16 cellular contexts compared by ENCODE assay signal in the genomic region with DNA sequence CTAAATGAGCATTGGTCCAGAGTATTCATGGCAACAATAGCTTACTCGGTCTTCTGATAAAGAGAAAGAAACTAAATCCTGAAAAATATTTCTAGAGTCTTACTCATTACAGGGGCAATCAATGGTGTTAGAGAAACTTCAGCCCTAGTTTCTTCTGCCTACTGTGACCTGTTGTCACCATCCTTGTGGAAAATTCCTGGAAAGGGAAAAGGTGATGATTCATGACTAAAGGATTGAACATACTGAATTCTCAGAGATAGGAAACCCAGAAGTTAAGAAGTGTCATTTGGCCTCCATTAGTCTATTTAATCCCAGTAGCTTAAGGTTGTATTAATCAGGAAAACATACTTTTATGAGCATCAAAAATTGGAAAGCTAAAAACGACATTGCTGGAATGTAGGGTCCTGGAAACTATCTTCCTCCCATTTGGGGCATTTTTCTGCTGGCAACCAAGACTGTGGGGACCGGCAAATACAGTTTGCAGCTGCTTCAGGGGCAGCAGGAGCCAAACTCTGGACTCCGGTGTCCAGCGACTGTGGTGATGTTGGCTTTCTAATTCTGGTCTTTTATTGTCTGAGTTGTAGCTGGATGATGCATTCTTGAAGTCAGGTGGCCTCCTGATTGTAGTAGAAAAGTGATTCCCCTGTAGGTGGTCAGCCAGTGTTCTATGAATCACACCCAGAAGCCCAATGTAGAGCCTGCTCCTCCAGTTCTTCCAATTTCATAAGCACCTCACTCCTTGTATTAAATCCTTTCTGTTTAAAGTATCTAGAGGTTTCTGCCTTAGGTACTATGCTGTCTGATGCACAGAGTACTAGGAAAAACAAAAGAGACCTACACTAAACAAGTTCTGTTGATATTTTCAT.
DNase-seq lines count a peak whose midpoint lies in the region; ATAC-seq and TF ChIP-seq lines count a peak whose summit lies in the region.
"Had no signal": no experiment of that assay in that cellular context is flagged by ENCODE, and none has a peak within 500 bp of the region (broad histone marks: within the 10 kb centered on the region; RNA-seq: fewer than 3 reads in every experiment).

No MANE protein-coding gene starts in this region.

- H3K27ac Mint-ChIP-seq in MCF 10A (ENCODE audit: low read depth, unreplicated experiment) (no peak overlapping the region), glutamatergic neuron (ENCODE audit: unreplicated experiment) (no peak overlapping the region)
- H3K27ac Mint-ChIP-seq: B cell had no signal

- no peak overlapping the region for H3K4me3 ChIP-seq in mammary epithelial cell (replicated peaks in 1 of 3; ENCODE audit: insufficient read depth in 1 of 3, low read depth in 2 of 3, low read length in 3 of 3)
- no peak overlapping the region for H3K4me3 ChIP-seq in epithelial cell of esophagus (ENCODE audit: low read length)
- H3K4me3 ChIP-seq in mesendoderm (ENCODE audit: low read length), result no peak overlapping the region
- H3K4me3 ChIP-seq in lower leg skin (ENCODE audit: low read depth, poor library complexity, severe bottlenecking), result no peak overlapping the region
- H3K4me3 ChIP-seq: GM12878, HAP-1 had no signal

- H3K18ac ChIP-seq in mesendoderm (ENCODE audit: low read length), result no peak overlapping the region

- no peak overlapping the region for H3K23ac ChIP-seq in mesendoderm (ENCODE audit: low read length)

- H3K4me2 ChIP-seq in mammary epithelial cell (ENCODE audit: insufficient read depth, low read depth, low read length) (no peak overlapping the region), mesendoderm (ENCODE audit: low read length) (no peak overlapping the region)

- dilution Hi-C loops in mammary epithelial cell (cut with HindIII; ENCODE audit: low sequenced_read_pairs), result no loop called here

- TF ChIP-seq POLR2A in lower leg skin (IDR thresholded peaks at IDR 0.05), result no peak

- TF ChIP-seq CTCF in mammary epithelial cell (conservative IDR thresholded peaks at IDR 0.05 in 1 of 2, IDR thresholded peaks at IDR 0.05 in 1 of 2; ENCODE audit: extremely low read depth in 1 of 2, insufficient read depth in 1 of 2, low read depth in 1 of 2, low read length in 2 of 2), result no peak
- TF ChIP-seq CTCF in MCF 10A (IDR thresholded peaks at IDR 0.05; ENCODE audit: unreplicated experiment), result no peak
- no peak for TF ChIP-seq CTCF in epithelial cell of esophagus (IDR thresholded peaks at IDR 0.05; ENCODE audit: insufficient read depth, low read depth, low read length, missing control alignments)
- no peak for TF ChIP-seq CTCF in glutamatergic neuron (IDR thresholded peaks at IDR 0.05; ENCODE audit: partially characterized antibody, unreplicated experiment)
- TF ChIP-seq CTCF in lower leg skin (IDR thresholded peaks at IDR 0.05), result no peak

- H3K36me3 ChIP-seq in mammary epithelial cell (ENCODE audit: insufficient read depth, low read length), result no peaks in the 10 kb centered on the region
- no peaks in the 10 kb centered on the region for H3K36me3 ChIP-seq in mesendoderm (ENCODE audit: control insufficient read depth, insufficient read depth, low read length)
- H3K36me3 ChIP-seq: HAP-1 had no signal

- H3K9me3 Mint-ChIP-seq in MCF 10A (ENCODE audit: unreplicated experiment) (no peaks in the 10 kb centered on the region), glutamatergic neuron (ENCODE audit: unreplicated experiment) (no peaks in the 10 kb centered on the region)

- H3K4me3 Mint-ChIP-seq in MCF 10A (ENCODE audit: unreplicated experiment) (no peak overlapping the region), glutamatergic neuron (ENCODE audit: unreplicated experiment) (no peak overlapping the region)
- H3K4me3 Mint-ChIP-seq: B cell had no signal

- no peaks in the 10 kb centered on the region for H4K20me1 ChIP-seq in mammary epithelial cell (ENCODE audit: insufficient read depth, low read length)

- intact Hi-C loops in mammary epithelial cell (cut with micrococcal nuclease) (loop anchor here (5.0 to 10.0 kb wide), 2 partner anchors 68 to 235 kb away; a partner anchor contains a TSS), MCF 10A (cut with micrococcal nuclease) (loop anchor here (5.0 kb wide), 1 partner anchor 267 kb away; no protein-coding TSS in a partner anchor), lower leg skin (cut with DNase I; ENCODE audit: low total_unique reads) (no loop called here), left colon (cut with DNase I, micrococcal nuclease) (no loop called here)

- WGBS in mammary epithelial cell (ENCODE audit: low coverage, missing lambda C conversion rate), result 88% methylated on average over 5 of the region's 5 CpGs
- no CpG with 5 or more reads among the region's 5 CpGs for WGBS in mesendoderm (ENCODE audit: extremely low coverage, insufficient coverage, low lambda C conversion rate)
- whole genome bisulfite sequencing in lower leg skin, 2 donors, result 69% methylated on average over 5 of the region's 5 CpGs

- H2AFZ ChIP-seq in mammary epithelial cell (ENCODE audit: low read depth, low read length), result no peak overlapping the region

- no peaks in the 10 kb centered on the region for H3K36me3 Mint-ChIP-seq in MCF 10A (ENCODE audit: insufficient read depth, unreplicated experiment)
- H3K36me3 Mint-ChIP-seq in glutamatergic neuron (ENCODE audit: unreplicated experiment), result no peaks in the 10 kb centered on the region

- H4K5ac ChIP-seq in mesendoderm (ENCODE audit: low read length), result no peak overlapping the region

- no peaks in the 10 kb centered on the region for H3K79me2 ChIP-seq in mammary epithelial cell (ENCODE audit: insufficient read depth, low read length)
- no peaks in the 10 kb centered on the region for H3K79me2 ChIP-seq in mesendoderm (ENCODE audit: control insufficient read depth, insufficient read depth, low read length)

- POLR2A ChIA-PET in MCF 10A (lab: Yijun Ruan, JAX), result interaction anchor here (0.6 to 1.5 kb wide), 2 partner anchors 14 to 506 kb away, joined by 3 read pairs; no protein-coding TSS in a partner anchor

- H2BK120ac ChIP-seq in mesendoderm (ENCODE audit: low read depth, low read length), result no peak overlapping the region

- no peak overlapping the region for H2AK5ac ChIP-seq in mesendoderm (ENCODE audit: low read length)

- in situ Hi-C loops in mammary epithelial cell (cut with MboI; ENCODE audit: low sequenced_read_pairs in 2 of 2), result no loop called here

- H3K9ac ChIP-seq in mammary epithelial cell (ENCODE audit: insufficient read depth, low read length) (no peak overlapping the region), mesendoderm (ENCODE audit: low read length) (no peak overlapping the region)

- H3K4me1 Mint-ChIP-seq in MCF 10A (ENCODE audit: insufficient read depth, unreplicated experiment) (peaks cover 7% of the 10 kb centered on the region), glutamatergic neuron (ENCODE audit: low read depth, unreplicated experiment) (peaks cover 4% of the 10 kb centered on the region)
- H3K4me1 Mint-ChIP-seq: B cell had no signal

- H3K9me3 ChIP-seq in mammary epithelial cell (replicated peaks; ENCODE audit: insufficient read depth, low read length), result no peaks in the 10 kb centered on the region
- H3K9me3 ChIP-seq: HAP-1 had no signal

- no peaks in the 10 kb centered on the region for H3K79me1 ChIP-seq in mesendoderm (ENCODE audit: low read length)

- no peaks in the 10 kb centered on the region for H3K27me3 ChIP-seq in mammary epithelial cell (ENCODE audit: insufficient read depth, low read length)
- no peaks in the 10 kb centered on the region for H3K27me3 ChIP-seq in mesendoderm (ENCODE audit: insufficient read depth, low read length, poor library complexity)

- no peak overlapping the region for H3K27ac ChIP-seq in mammary epithelial cell (ENCODE audit: insufficient read depth, low read depth, low read length)
- no peak overlapping the region for H3K27ac ChIP-seq in mesendoderm (ENCODE audit: low read depth, low read length)
- H3K27ac ChIP-seq: 22Rv1 had no signal

- no peak overlapping the region for H3K56ac ChIP-seq in mesendoderm (ENCODE audit: low read length)

- H3K27me3 Mint-ChIP-seq in MCF 10A (ENCODE audit: insufficient read depth, unreplicated experiment), result no peaks in the 10 kb centered on the region
- no peaks in the 10 kb centered on the region for H3K27me3 Mint-ChIP-seq in glutamatergic neuron (ENCODE audit: unreplicated experiment)

- H4K8ac ChIP-seq in mesendoderm (ENCODE audit: low read depth, low read length), result no peak overlapping the region

- no peak overlapping the region for H2BK5ac ChIP-seq in mesendoderm (ENCODE audit: low read length)

- CTCF ChIA-PET in mammary epithelial cell (lab: Charles Lee; ENCODE audit: low non-redundant PET) (no interaction called here), MCF 10A (lab: Yijun Ruan, JAX) (interaction anchor here (0.9 to 1.0 kb wide), 3 partner anchors 13 to 392 kb away, joined by 3 to 5 read pairs (median 4); a partner anchor contains a TSS)

- DNase-seq in mammary epithelial cell (peak; percentile 26), MCF 10A (ENCODE audit: unreplicated experiment) (no peak), epithelial cell of esophagus (ENCODE audit: low read depth) (peak; percentile 23), mesendoderm (peak; percentile 53), glutamatergic neuron (no peak), lower leg skin (ENCODE audit: low spot score in 2 of 2) (no peak), left colon (no peak), kidney glomerular epithelial cell (lab: John Stamatoyannopoulos, UW) (no peak)
- DNase-seq: DND-41, NCI-H1694, NCI-H2081 treated with DMSO at 0.1 percent for 48 hours, Right ventricle myocardium superior had no signal

- BruUV-seq in mammary epithelial cell (replicated peaks; lab: Mats Ljungman, UMichigan) (no TSS peak), MCF 10A (replicated peaks; lab: Mats Ljungman, UMichigan) (no TSS peak)

- no peaks in the 10 kb centered on the region for H3K4me1 ChIP-seq in mammary epithelial cell (ENCODE audit: insufficient read depth, low read length)
- H3K4me1 ChIP-seq in mesendoderm (ENCODE audit: control insufficient read depth, low read depth, low read length), result peaks cover 6% of the 10 kb centered on the region
- H3K4me1 ChIP-seq: HAP-1 had no signal

- ATAC-seq in left colon, result no peak
- ATAC-seq: GM12878 had no signal

- no peak overlapping the region for H3K4ac ChIP-seq in mesendoderm (ENCODE audit: low read depth, low read length)

- H2BK15ac ChIP-seq in mesendoderm (replicated peaks; ENCODE audit: low read depth), result peak overlapping the region; percentile 57

Comparison
In these comparisons a context has a peak if more than half of its experiments do, and no peak if none do; other contexts are left out.
1. DNase-seq: peak in mammary epithelial cell (single experiment), epithelial cell of esophagus (single experiment) and mesendoderm (single experiment); none in MCF 10A (single experiment), glutamatergic neuron (single experiment), lower leg skin (0 of 2), left colon (0 of 2) and kidney glomerular epithelial cell (single experiment).
2. intact Hi-C loops: an anchor here in mammary epithelial cell (5.0 to 10.0 kb wide) and MCF 10A (5.0 kb wide); none called in lower leg skin and left colon.